ENCODE assay signal across 17 cellular contexts in the genomic region with DNA sequence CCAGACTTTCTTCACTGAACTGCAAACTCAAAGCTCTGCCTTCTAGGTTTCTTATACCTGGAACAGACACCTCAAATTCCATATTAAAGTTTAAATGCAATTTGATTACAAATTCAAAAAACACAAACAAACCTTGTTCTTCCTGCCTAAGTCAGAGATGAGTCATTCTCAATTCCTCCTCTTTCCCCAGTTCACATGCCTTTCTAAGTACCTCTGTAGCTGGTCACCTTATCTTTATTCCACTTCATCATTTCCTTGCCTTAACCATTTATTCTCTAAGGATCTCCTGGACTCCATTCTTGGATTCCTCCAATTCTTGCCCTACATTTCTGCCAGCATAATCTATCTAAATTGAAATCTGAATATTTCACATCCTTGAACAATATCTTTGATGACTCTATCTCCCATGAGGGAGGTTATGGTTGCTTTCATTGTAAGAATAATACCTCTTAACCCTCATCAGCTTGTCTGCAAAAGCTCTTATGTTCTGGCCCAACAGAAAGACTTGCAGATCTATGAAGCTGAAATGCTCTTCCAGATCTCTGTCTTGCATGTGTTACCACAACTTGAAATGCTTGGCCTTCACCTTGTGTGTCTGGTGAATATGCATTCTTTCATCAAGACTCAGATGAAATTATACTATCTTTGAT. TPM values are rescaled to one million over a fixed set of nuclear protein-coding genes. Genes with fewer than 3 reads are reported as not detected.
DNase-seq lines count a peak whose midpoint lies in the region; ATAC-seq, FAIRE-seq and TF ChIP-seq lines count a peak whose summit lies in the region.
"Had no signal": no experiment of that assay in that cellular context is flagged by ENCODE, and none has a peak within 500 bp of the region (broad histone marks: within the 10 kb centered on the region; RNA-seq: fewer than 3 reads in every experiment).

No MANE protein-coding gene starts in this region.

- no peak for ATAC-seq in upper lobe of right lung
- no peak for ATAC-seq in HG02970 (IDR thresholded peaks at IDR 0.05; ENCODE audit: low FRiP score, unreplicated experiment)
- ATAC-seq: gastroesophageal sphincter had no signal

- intact Hi-C loops in upper lobe of right lung (cut with DNase I), result no loop called here

- H3K4me3 ChIP-seq in AG10803 (ENCODE audit: low read length) (no peak overlapping the region), bronchial epithelial cell (ENCODE audit: low read depth, low read length) (no peak overlapping the region), upper lobe of right lung (no peak overlapping the region)
- H3K4me3 ChIP-seq: gastroesophageal sphincter, sigmoid colon, SK-N-MC, transverse colon had no signal

- H3K9me3 ChIP-seq in upper lobe of right lung, result no peaks in the 10 kb centered on the region
- H3K9me3 ChIP-seq: gastroesophageal sphincter, sigmoid colon, transverse colon had no signal

- no peaks in the 10 kb centered on the region for H3K36me3 ChIP-seq in bronchial epithelial cell (ENCODE audit: control insufficient read depth, insufficient read depth, low read length)
- no peaks in the 10 kb centered on the region for H3K36me3 ChIP-seq in upper lobe of right lung
- H3K36me3 ChIP-seq: gastroesophageal sphincter, sigmoid colon, transverse colon had no signal

- peaks cover 6% of the 10 kb centered on the region for H3K4me1 ChIP-seq in upper lobe of right lung
- H3K4me1 ChIP-seq: sigmoid colon, transverse colon had no signal

- H3K27ac ChIP-seq in upper lobe of right lung, result no peak overlapping the region
- H3K27ac ChIP-seq: gastroesophageal sphincter, sigmoid colon, SK-N-MC, transverse colon had no signal

- no peak for FAIRE-seq in bronchial epithelial cell (lab: Jason Lieb, UNC)

- H3K27me3 ChIP-seq in bronchial epithelial cell (ENCODE audit: control insufficient read depth, insufficient read depth, low read length) (no peaks in the 10 kb centered on the region), upper lobe of right lung (no peaks in the 10 kb centered on the region)
- H3K27me3 ChIP-seq: gastroesophageal sphincter, sigmoid colon, transverse colon had no signal

- DNase-seq in AG10803 (ENCODE audit: low read depth) (peak; percentile 22), HT1080 (ENCODE audit: low read depth) (peak; percentile 58), bronchial epithelial cell (ENCODE audit: low read depth) (peak; percentile 79), kidney tubule cell (ENCODE audit: low spot score) (peak; percentile 61), upper lobe of right lung (no peak), iPS-NIHi11 (ENCODE audit: low spot score) (no peak), NCI-H1694 (lab: John Stamatoyannopoulos, UW) (no peak)
- DNase-seq: activated effector memory CD4-positive, alpha-beta T cell treated with Interleukin-2 at 50 U/mL for 16 hours; H9; NCI-H1092 treated with DMSO at 0.1 percent for 48 hours; NCI-H345; sigmoid colon; stimulated activated CD4-positive, alpha-beta T cell treated with anti-CD3 and anti-CD28 coated beads, Interleukin-4, amount 100 ng/mL, for 24 hours; transverse colon had no signal

- no peak for TF ChIP-seq CTCF in AG10803 (conservative IDR thresholded peaks at IDR 0.05; ENCODE audit: low read length)
- TF ChIP-seq CTCF in bronchial epithelial cell (IDR thresholded peaks at IDR 0.05; ENCODE audit: insufficient read depth, low read length, severe bottlenecking), result no peak
- TF ChIP-seq CTCF in upper lobe of right lung (IDR thresholded peaks at IDR 0.05), result no peak

RNA-seq across cellular contexts. Expression of gene PDE5A, which starts 28.5 kb away (rescaled TPM):
- total RNA-seq in HT1080 (2014; rRNA removed; shearing (Covaris generic)), result 1.4 and 1.8 TPM in 2 replicates
- polyA plus RNA-seq in HT1080 (2015; cell fraction: cytosol; rRNA removed), result 2.9 and 4.1 TPM in 2 replicates
- polyA plus RNA-seq in HT1080 (2015; cell fraction: nucleus; rRNA removed), result 7.0 and 9.1 TPM in 2 replicates
- total RNA-seq in bronchial epithelial cell (5.8 and 10.1 TPM in 2 replicates), upper lobe of right lung (58.0 TPM)

Comparison
In these comparisons a context has a peak if more than half of its experiments do, and no peak if none do; other contexts are left out.
1. DNase-seq: peak in AG10803 (single experiment), HT1080 (single experiment), bronchial epithelial cell (single experiment) and kidney tubule cell (single experiment); none in upper lobe of right lung (single experiment), iPS-NIHi11 (single experiment) and NCI-H1694 (single experiment).